9 cellular contexts compared by ENCODE assay signal in the genomic region with DNA sequence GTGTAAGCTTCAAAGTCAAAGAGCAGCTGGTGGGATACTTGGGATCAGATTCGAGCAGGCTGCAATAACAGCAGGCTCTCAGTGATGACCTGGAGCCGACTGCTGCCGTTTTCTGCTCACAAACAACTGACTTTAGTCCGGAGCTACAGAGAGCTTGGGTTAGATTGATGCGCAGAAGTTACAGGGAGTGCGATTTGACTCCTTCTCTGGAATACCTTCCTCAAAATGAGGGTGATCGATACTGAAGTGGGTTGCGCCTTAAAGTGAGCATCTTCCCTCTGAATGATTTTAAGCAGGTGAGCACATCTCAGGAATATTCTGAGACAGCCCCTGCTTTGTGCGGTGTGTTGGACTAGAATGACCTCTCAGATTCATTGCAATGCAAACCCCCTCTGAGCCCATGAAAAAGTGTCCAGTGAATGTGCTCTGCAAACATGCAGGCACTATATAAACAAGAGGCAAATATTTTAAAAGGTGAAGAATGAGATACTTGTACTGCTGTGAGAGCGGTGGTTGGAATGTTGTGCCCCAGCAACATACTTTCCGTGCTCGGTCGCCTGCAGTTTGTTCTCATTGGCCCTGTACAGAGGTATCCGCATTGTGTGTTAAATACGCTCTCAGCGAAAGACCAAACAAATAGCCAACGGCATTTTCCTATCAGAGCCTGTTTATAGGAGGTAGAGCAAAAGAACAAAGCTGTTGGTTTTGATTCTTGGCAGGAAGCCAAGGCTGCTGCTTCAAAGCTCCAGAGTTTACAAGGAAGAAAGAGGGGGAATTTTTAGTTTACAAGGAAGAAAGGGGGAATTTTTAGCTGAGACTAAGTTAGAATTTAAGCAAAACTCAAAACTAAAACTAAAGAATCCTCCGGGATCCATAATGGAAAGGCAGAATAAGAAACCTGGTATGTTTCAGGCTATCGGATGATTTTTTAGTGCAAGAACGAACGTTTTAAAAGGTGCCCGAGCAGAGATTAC.
DNase-seq lines count a peak whose midpoint lies in the region; ATAC-seq and TF ChIP-seq lines count a peak whose summit lies in the region.
"Had no signal": no experiment of that assay in that cellular context is flagged by ENCODE, and none has a peak within 500 bp of the region (broad histone marks: within the 10 kb centered on the region; RNA-seq: fewer than 3 reads in every experiment).

No MANE protein-coding gene starts in this region.

- H3K27me3 ChIP-seq in brain microvascular endothelial cell (replicated peaks) (no peaks in the 10 kb centered on the region), tibial nerve (no peaks in the 10 kb centered on the region)

- no peaks in the 10 kb centered on the region for H3K9me3 Mint-ChIP-seq in T-cell

- H3K27ac ChIP-seq in brain microvascular endothelial cell (peak overlapping the region; percentile 38), tibial nerve (peak overlapping the region in 3 of 4 donors; percentile 31 to 78 (median 35))
- H3K27ac ChIP-seq: KMS-11 had no signal

- DNase-seq in NCI-H1092 (lab: John Stamatoyannopoulos, UW) (peak; percentile 35), brain microvascular endothelial cell (peak; percentile 64), left colon (peak; percentile 34 to 62), tibial nerve (ENCODE audit: low spot score in 2 of 2) (peak in 1 of 2 donors; percentile 26), NCI-H1436 treated with DMSO at 0.1 percent for 48 hours (lab: John Stamatoyannopoulos, UW) (no peak), T-cell (no peak), MV-4-11 (lab: John Stamatoyannopoulos, UW) (no peak)
- DNase-seq in stimulated activated CD4-positive, alpha-beta T cell treated with anti-CD3 and anti-CD28 coated beads, Interleukin-2, amount 100 ng/mL, for 24 hours: no peak

- CTCF ChIA-PET in T-cell (lab: Charles Lee): no interaction called here

- H3K27ac Mint-ChIP-seq in T-cell: no peak overlapping the region

- ATAC-seq in left colon (peak; percentile 70), T-cell (replicated peaks in 1 of 4) (no peak)

- no peak overlapping the region for H3K4me3 ChIP-seq in brain microvascular endothelial cell (ENCODE audit: low read depth, low read length)
- peak overlapping the region in 2 of 4 donors; percentile 7 to 15 for H3K4me3 ChIP-seq in tibial nerve

- H3K4me3 Mint-ChIP-seq in T-cell: no peak overlapping the region

- intact Hi-C loops in left colon (cut with DNase I, micrococcal nuclease): no loop called here

- no peak for TF ChIP-seq CTCF in brain microvascular endothelial cell (IDR thresholded peaks at IDR 0.05; ENCODE audit: low read depth, low read length, missing control alignments)
- no peak for TF ChIP-seq CTCF in tibial nerve (IDR thresholded peaks at IDR 0.05)

- no peak for TF ChIP-seq EP300 in tibial nerve (IDR thresholded peaks at IDR 0.05)

- H3K36me3 Mint-ChIP-seq in T-cell: peaks cover 19% of the 10 kb centered on the region

- H3K4me1 Mint-ChIP-seq in T-cell: peaks cover 0 to 12% (median 7%) of the 10 kb centered on the region in 3 donors

- H3K4me1 ChIP-seq in tibial nerve: peaks cover 0 to 65% (median 29%) of the 10 kb centered on the region in 4 donors

- H3K36me3 ChIP-seq in brain microvascular endothelial cell (replicated peaks) (no peaks in the 10 kb centered on the region), tibial nerve (no peaks in the 10 kb centered on the region)

- H3K9me3 ChIP-seq in tibial nerve: no peaks in the 10 kb centered on the region

- POLR2A ChIA-PET in T-cell (lab: Charles Lee): no interaction called here

- in situ Hi-C loops in brain microvascular endothelial cell (cut with HindIII; ENCODE audit: low pct_ligation_motif_present, low sequenced_read_pairs): no loop called here

- no peaks in the 10 kb centered on the region for H3K27me3 Mint-ChIP-seq in T-cell

- 43 to 46% methylated on average over 22 of the region's 22 CpGs for WGBS in tibial nerve, 2 donors

- no peak for TF ChIP-seq POLR2A in tibial nerve (IDR thresholded peaks at IDR 0.05)

Comparison
In these comparisons a context has a peak if more than half of its experiments do, and no peak if none do; other contexts are left out.
1. DNase-seq: peak in NCI-H1092 (single experiment), brain microvascular endothelial cell (single experiment) and left colon (2 of 2); none in stimulated activated CD4-positive, alpha-beta T cell treated with anti-CD3 and anti-CD28 coated beads, Interleukin-2, amount 100 ng/mL, for 24 hours (0 of 2), NCI-H1436 treated with DMSO at 0.1 percent for 48 hours (single experiment), T-cell (0 of 34) and MV-4-11 (single experiment).